ENCODE assay signal across 25 cellular contexts in genomic region chr4:150033109-150033508, GRCh38. TPM values are rescaled to one million over a fixed set of nuclear protein-coding genes. Genes with fewer than 3 reads are reported as not detected.
"Had no signal": no experiment of that assay in that cellular context is flagged by ENCODE, and none has a peak within 500 bp of the region (broad histone marks: within the 10 kb centered on the region; RNA-seq: fewer than 3 reads in every experiment).

No MANE protein-coding gene starts in this region.

- H3K4me3 Mint-ChIP-seq: activated CD8-positive, alpha-beta T cell treated with anti-CD3 and anti-CD28 coated beads, Interleukin-2, amount 10 ng/mL, durations not matched to agents 7 days and 5 days; activated naive CD4-positive, alpha-beta T cell treated with anti-CD3 and anti-CD28 coated beads, Interleukin-2, amount 50 U/mL, for 24 hours; brain had no signal

- H3K36me3 ChIP-seq: SJCRH30, WERI-Rb-1 had no signal

- FAIRE-seq: K562 had no signal

- H3K27me3 ChIP-seq: SJCRH30 had no signal

- H3K27ac Mint-ChIP-seq: activated CD8-positive, alpha-beta T cell treated with anti-CD3 and anti-CD28 coated beads, Interleukin-2, amount 10 ng/mL, durations not matched to agents 7 days and 5 days; activated naive CD4-positive, alpha-beta T cell treated with anti-CD3 and anti-CD28 coated beads, Interleukin-2, amount 50 U/mL, for 24 hours had no signal

- H3K36me3 Mint-ChIP-seq: activated naive CD4-positive, alpha-beta T cell treated with anti-CD3 and anti-CD28 coated beads, Interleukin-2, amount 50 U/mL, for 24 hours; brain had no signal

- DNase-seq: activated CD4-positive, alpha-beta T cell treated with anti-CD3 and anti-CD28 coated beads for 48 hours; activated CD4-positive, alpha-beta T cell treated with anti-CD3 and anti-CD28 coated beads, Interleukin-2, amount 50 U/mL, for 4 hours; activated CD4-positive, CD25-positive, alpha-beta regulatory T cell treated with anti-CD3 and anti-CD28 coated beads, Interleukin-2, amount 50 U/mL, for 72 hours; activated CD8-positive, alpha-beta memory T cell treated with anti-CD3 and anti-CD28 coated beads, Interleukin-2, amount 50 U/mL, for 48 hours; activated CD8-positive, alpha-beta T cell treated with anti-CD3 and anti-CD28 coated beads, Interleukin-2, amount 10 ng/mL, durations not matched to agents 7 days and 5 days; activated effector memory CD4-positive, alpha-beta T cell treated with Interleukin-2 at 50 U/mL for 16 hours; activated naive CD4-positive, alpha-beta T cell; activated T-cell treated with anti-CD3 and anti-CD28 coated beads, Interleukin-2, amount 50 U/mL, for 1 hour; aorta; Karpas-422; NCI-H1105 treated with DMSO at 0.1 percent for 48 hours; NCI-H1436 treated with DMSO at 0.1 percent for 48 hours; NCI-H187; NCI-H2081; NK-92 treated with Interleukin-12 subunit alpha and Interleukin-12 subunit beta, amount 100 ng/mL, for 24 hours; Right ventricle myocardium superior; SJCRH30; SK-N-SH; T-helper 1 cell; WERI-Rb-1 had no signal

- ATAC-seq: activated CD8-positive, alpha-beta T cell treated with anti-CD3 and anti-CD28 coated beads, Interleukin-2, amount 10 ng/mL, durations not matched to agents 7 days and 5 days; K562; Panc1 had no signal

- H3K9ac ChIP-seq: SK-N-SH had no signal

- H3K4me1 ChIP-seq: SJCRH30 had no signal

- H3K4me1 Mint-ChIP-seq: activated naive CD4-positive, alpha-beta T cell treated with anti-CD3 and anti-CD28 coated beads, Interleukin-2, amount 50 U/mL, for 24 hours had no signal

- H3K4me3 ChIP-seq: K562, SJCRH30 had no signal

- H3K9me3 ChIP-seq: SJCRH30, SK-N-SH had no signal

- H3K27ac ChIP-seq: RWPE1, SJCRH30, WERI-Rb-1 had no signal

- H3K4me2 ChIP-seq: SK-N-SH had no signal

RNA-seq across cellular contexts. Expression of gene DCLK2, which starts 45.1 kb away (rescaled TPM):
- total RNA-seq: activated CD8-positive, alpha-beta T cell treated with anti-CD3 and anti-CD28 coated beads, Interleukin-2, amount 10 ng/mL, durations not matched to agents 7 days and 5 days; K562 had no signal
- polyA plus RNA-seq: K562 had no signal
